ENCODE assay signal across 15 cellular contexts in the genomic region with DNA sequence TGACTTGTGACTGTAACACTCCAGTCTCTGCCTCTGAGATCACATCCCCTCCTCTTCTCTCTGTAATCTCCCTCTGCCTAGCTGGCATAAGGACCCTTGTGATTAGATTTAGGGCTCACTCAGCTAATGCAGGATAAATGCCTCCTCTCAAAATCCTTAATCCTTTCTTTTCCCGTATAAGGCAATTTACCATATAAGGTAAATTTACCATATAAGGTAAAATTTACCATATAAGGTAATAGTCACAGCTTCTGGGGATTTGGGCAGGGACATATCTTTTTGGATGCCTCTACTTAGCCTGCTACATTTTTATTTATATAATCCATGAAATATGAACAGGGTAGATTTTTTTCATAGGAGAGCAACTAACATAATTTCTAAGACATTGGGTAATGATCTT.
DNase-seq lines count a peak whose midpoint lies in the region; ATAC-seq, FAIRE-seq and TF ChIP-seq lines count a peak whose summit lies in the region.
"Had no signal": no experiment of that assay in that cellular context is flagged by ENCODE, and none has a peak within 500 bp of the region (broad histone marks: within the 10 kb centered on the region; RNA-seq: fewer than 3 reads in every experiment).

No MANE protein-coding gene starts in this region.

- H3K4me2 ChIP-seq in A549 = no peak overlapping the region
- H3K4me2 ChIP-seq in H1 (ENCODE audit: insufficient read depth in 1 of 2, low read depth in 2 of 2, low read length in 2 of 2) = no peak overlapping the region
- H3K4me2 ChIP-seq: BLaER1 had no signal

- H2BK20ac ChIP-seq in H1 (ENCODE audit: low read length) = no peak overlapping the region

- no peaks in the 10 kb centered on the region for H3K4me1 ChIP-seq in A549
- H3K4me1 ChIP-seq in H1 (replicated peaks in 1 of 4; ENCODE audit: control insufficient read depth in 3 of 4, insufficient read depth in 4 of 4, low read length in 3 of 4) = no peaks in the 10 kb centered on the region
- H3K4me1 ChIP-seq: BLaER1, Caco-2, HAP-1 had no signal

- DNase-seq in A549 (ENCODE audit: low read depth in 1 of 2, low spot score in 1 of 2) (no peak), D341Med (ENCODE audit: low spot score) (peak; percentile 40), NCI-H82 (lab: John Stamatoyannopoulos, UW) (peak; percentile 81), H1 (ENCODE audit: low read depth in 1 of 2, low spot score in 2 of 2) (no peak), anterior cingulate cortex (lab: John Stamatoyannopoulos, UW) (no peak), T-helper 1 cell (no peak)
- DNase-seq: Caco-2; CD8-positive, alpha-beta memory T cell; DMS79; GOT3; IMR-90; KG1 had no signal

- no peaks in the 10 kb centered on the region for H3K27me3 ChIP-seq in H1 (replicated peaks in 1 of 4; ENCODE audit: control insufficient read depth in 3 of 4, extremely low read depth in 1 of 4, insufficient read depth in 3 of 4, low read length in 3 of 4)
- H3K27me3 ChIP-seq: BLaER1 had no signal

- CTCF ChIA-PET in A549 (lab: Yijun Ruan, JAX) (no interaction called here), H1 (lab: Charles Lee; ENCODE audit: partially characterized antibody) (no interaction called here)

- WGBS in A549 (ENCODE audit: missing lambda C conversion rate) = 3% methylated on average over 1 of the region's 1 CpG
- WGBS in H1 (ENCODE audit: extremely low coverage in 1 of 2, insufficient coverage in 1 of 2, insufficient read length in 1 of 2, insufficient replicate concordance in 2 of 2, low coverage in 1 of 2, low lambda C conversion rate in 2 of 2, missing lambda C conversion rate in 1 of 2), 2 experiments = 88% methylated on average over 1 of the region's 1 CpG; no CpG with 5 or more reads in 1 of the 2 experiments

- no peak overlapping the region for H3K56ac ChIP-seq in H1 (replicated peaks; ENCODE audit: insufficient read length, low read depth, low read length)

- no peak for TF ChIP-seq EP300 in A549 (IDR thresholded peaks at IDR 0.05)
- no peak for TF ChIP-seq EP300 in H1 (IDR thresholded peaks at IDR 0.05; ENCODE audit: borderline replicate concordance in 1 of 2, low read depth in 2 of 2, low read length in 2 of 2)

- H2AK5ac ChIP-seq in H1 (ENCODE audit: low read depth, low read length) = no peak overlapping the region

- POLR2A ChIA-PET in A549 (lab: Yijun Ruan, JAX) (no interaction called here), H1 (lab: Charles Lee; ENCODE audit: partially characterized antibody) (no interaction called here)

- no peaks in the 10 kb centered on the region for H4K20me1 ChIP-seq in H1 (replicated peaks in 1 of 2; ENCODE audit: control insufficient read depth in 1 of 2, insufficient read depth in 2 of 2, low read length in 2 of 2)
- H4K20me1 ChIP-seq: BLaER1 had no signal

- H2AFZ ChIP-seq in H1 (ENCODE audit: low read length) = no peak overlapping the region

- H4K91ac ChIP-seq in H1 (replicated peaks; ENCODE audit: insufficient read length, low read length) = no peak overlapping the region

- ATAC-seq in A549 = no peak

- H2BK12ac ChIP-seq in H1 (ENCODE audit: low read depth, low read length) = no peak overlapping the region

- TF ChIP-seq RAD21 in A549 (conservative IDR thresholded peaks at IDR 0.05 in 1 of 2, IDR thresholded peaks at IDR 0.05 in 1 of 2) = no peak
- no peak for TF ChIP-seq RAD21 in H1 (IDR thresholded peaks at IDR 0.05 in 1 of 2, conservative IDR thresholded peaks at IDR 0.05 in 1 of 2; ENCODE audit: low read depth in 2 of 2, low read length in 2 of 2)

- H3K18ac ChIP-seq in H1 (ENCODE audit: extremely low read depth, low read length) = no peak overlapping the region

- H3K4ac ChIP-seq in H1 (replicated peaks; ENCODE audit: insufficient read length, low read depth, low read length) = no peak overlapping the region

- no peak for TF ChIP-seq CTCF in A549 (IDR thresholded peaks at IDR 0.05)
- no peak for TF ChIP-seq CTCF in H1 (IDR thresholded peaks at IDR 0.05; ENCODE audit: control extremely low read depth in 1 of 3, insufficient read depth in 1 of 3, low read depth in 1 of 3, low read length in 3 of 3)

- H3K23ac ChIP-seq in H1 (ENCODE audit: insufficient read length) = no peak overlapping the region

- no peak overlapping the region for H2BK5ac ChIP-seq in H1 (ENCODE audit: low read depth, low read length)

- H3K23me2 ChIP-seq in H1 (ENCODE audit: low read depth, low read length) = no peaks in the 10 kb centered on the region

- no peaks in the 10 kb centered on the region; the same call in 2 of the 3 replicates for H3K9me3 ChIP-seq in A549
- H3K9me3 ChIP-seq in H1 (ENCODE audit: insufficient read depth in 2 of 2, low read depth in 1 of 2, low read length in 1 of 2) = peaks cover 2 to 3% of the 10 kb centered on the region in 2 experiments; a peak in 2 of 4 replicates
- H3K9me3 ChIP-seq: BLaER1, Caco-2, HAP-1 had no signal

- no peaks in the 10 kb centered on the region for H3K36me3 ChIP-seq in H1 (ENCODE audit: control insufficient read depth in 2 of 4, insufficient read depth in 4 of 4, low read length in 3 of 4)
- H3K36me3 ChIP-seq: BLaER1, HAP-1 had no signal

- H3K79me1 ChIP-seq in H1 (ENCODE audit: low read depth, low read length) = no peaks in the 10 kb centered on the region

- H3K27ac ChIP-seq in A549 (no peak overlapping the region), H1 (ENCODE audit: low read depth, low read length) (no peak overlapping the region)
- H3K27ac ChIP-seq: BLaER1 had no signal

- TF ChIP-seq POLR2A in A549 (IDR thresholded peaks at IDR 0.05; ENCODE audit: low read length) (no peak), H1 (IDR thresholded peaks at IDR 0.05; ENCODE audit: control extremely low read depth in 1 of 2, low read depth in 2 of 2, low read length in 2 of 2) (no peak)

- H3K9ac ChIP-seq in H1 (replicated peaks in 1 of 4; ENCODE audit: extremely low read depth in 1 of 4, low read depth in 3 of 4, low read length in 3 of 4) = no peak overlapping the region
- H3K9ac ChIP-seq: BLaER1 had no signal

- FAIRE-seq in A549 (lab: Jason Lieb, UNC) (no peak), H1 (lab: Jason Lieb, UNC) (no peak)
- FAIRE-seq: GM12891 had no signal

- no peak overlapping the region for H4K8ac ChIP-seq in H1 (ENCODE audit: extremely low read depth, insufficient read depth, low read length)

- H3K14ac ChIP-seq in H1 (ENCODE audit: insufficient read length) = no peak overlapping the region

- H3K4me3 ChIP-seq in A549 = no peak overlapping the region
- H3K4me3 ChIP-seq in H1 (ENCODE audit: extremely low read depth in 1 of 4, insufficient read depth in 2 of 4, low read depth in 3 of 4, low read length in 4 of 4) = no peak overlapping the region
- H3K4me3 ChIP-seq: BLaER1, HAP-1 had no signal

- H4K5ac ChIP-seq in H1 (ENCODE audit: insufficient read length, low read depth, low read length) = no peak overlapping the region

- H3K79me2 ChIP-seq in H1 (ENCODE audit: control insufficient read depth in 1 of 2, insufficient read depth in 2 of 2, low read length in 2 of 2) = no peaks in the 10 kb centered on the region

- no peak overlapping the region for H2BK120ac ChIP-seq in H1 (replicated peaks; ENCODE audit: low read depth, low read length)

- no peak overlapping the region for H2BK15ac ChIP-seq in H1 (ENCODE audit: low read length)

TF ChIP-seq in A549, 52 proteins besides CTCF, POLR2A, EP300 and RAD21:
- TF ChIP-seq RCOR1 (IDR thresholded peaks at IDR 0.05; ENCODE audit: low read depth, low read length) (no peak), NR3C1 (IDR thresholded peaks at IDR 0.05) (no peak), TP53 (CRISPR knock-in tag; IDR thresholded peaks at IDR 0.05) (no peak), NPAS2 (CRISPR knock-in tag; IDR thresholded peaks at IDR 0.05; ENCODE audit: borderline replicate concordance) (no peak), GATA3 (IDR thresholded peaks at IDR 0.05; ENCODE audit: borderline replicate concordance) (no peak), ZFP36 (IDR thresholded peaks at IDR 0.05; ENCODE audit: borderline replicate concordance, partially characterized antibody) (peak; percentile 25)
TF ChIP-seq in A549: peak in this region for 1.

TF ChIP-seq in H1, 55 proteins besides CTCF, POLR2A, EP300 and RAD21:
- TF ChIP-seq SRF (IDR thresholded peaks at IDR 0.05; ENCODE audit: low read depth, low read length) = peak; percentile 96
- no peak for TF ChIP-seq TAF7 (optimal IDR thresholded peaks at IDR 0.05; ENCODE audit: borderline replicate concordance, low read depth, low read length)

Comparison
In these comparisons a context has a peak if more than half of its experiments do, and no peak if none do; other contexts are left out.
1. DNase-seq: peak in D341Med (single experiment) and NCI-H82 (single experiment); none in A549 (0 of 2), H1 (0 of 2), anterior cingulate cortex (0 of 58) and T-helper 1 cell (0 of 5).